Comparison of ENCODE assay signal across 22 cellular contexts in genomic region chr16:81837312-81837748, GRCh38. TPM values are rescaled to one million over a fixed set of nuclear protein-coding genes. Genes with fewer than 3 reads are reported as not detected.
DNase-seq lines count a peak whose midpoint lies in the region; ATAC-seq and TF ChIP-seq lines count a peak whose summit lies in the region.
"Had no signal": no experiment of that assay in that cellular context is flagged by ENCODE, and none has a peak within 500 bp of the region (broad histone marks: within the 10 kb centered on the region; RNA-seq: fewer than 3 reads in every experiment).

No MANE protein-coding gene starts in this region.

- peaks cover 0 to 5% (median 0%) of the 10 kb centered on the region in 7 donors for H3K27me3 ChIP-seq in heart right ventricle
- H3K27me3 ChIP-seq: breast epithelium, testis had no signal

- no peaks in the 10 kb centered on the region for H3K36me3 Mint-ChIP-seq in activated naive CD8-positive, alpha-beta T cell treated with anti-CD3 and anti-CD28 coated beads, Interleukin-2, amount 50 U/mL, for 24 hours (ENCODE audit: low read depth)
- H3K36me3 Mint-ChIP-seq in activated naive CD8-positive, alpha-beta T cell treated with anti-CD3 and anti-CD28 coated beads for 36 hours, result no peaks in the 10 kb centered on the region

- peak overlapping the region in 1 of 10 donors; percentile 44 for H3K27ac ChIP-seq in heart right ventricle
- H3K27ac ChIP-seq: breast epithelium, C4-2B, epithelial cell of prostate, testis had no signal

- H3K4me1 Mint-ChIP-seq in activated naive CD8-positive, alpha-beta T cell treated with anti-CD3 and anti-CD28 coated beads, Interleukin-2, amount 50 U/mL, for 24 hours, result peaks cover 47% of the 10 kb centered on the region
- peaks cover 1% of the 10 kb centered on the region for H3K4me1 Mint-ChIP-seq in activated naive CD8-positive, alpha-beta T cell treated with anti-CD3 and anti-CD28 coated beads for 36 hours
- H3K4me1 Mint-ChIP-seq: activated T-helper 17 cell treated with anti-CD3 and anti-CD28 coated beads, Interleukin-2, amount 50 U/mL, for 72 hours; neural crest cell had no signal

- WGBS in heart right ventricle, 2 donors, result 57 to 61% methylated on average over 9 of the region's 9 CpGs

- peaks cover 0 to 66% (median 0%) of the 10 kb centered on the region in 9 donors for H3K4me1 ChIP-seq in heart right ventricle
- H3K4me1 ChIP-seq: breast epithelium, testis had no signal

- H3K4me3 Mint-ChIP-seq in activated naive CD8-positive, alpha-beta T cell treated with anti-CD3 and anti-CD28 coated beads, Interleukin-2, amount 50 U/mL, for 24 hours, result no peak overlapping the region
- H3K4me3 Mint-ChIP-seq in activated naive CD8-positive, alpha-beta T cell treated with anti-CD3 and anti-CD28 coated beads for 36 hours, result no peak overlapping the region
- H3K4me3 Mint-ChIP-seq: activated T-helper 17 cell treated with anti-CD3 and anti-CD28 coated beads, Interleukin-2, amount 50 U/mL, for 72 hours; HFFc6; neural crest cell had no signal

- H3K27me3 Mint-ChIP-seq in activated naive CD8-positive, alpha-beta T cell treated with anti-CD3 and anti-CD28 coated beads, Interleukin-2, amount 50 U/mL, for 24 hours, result no peaks in the 10 kb centered on the region
- H3K27me3 Mint-ChIP-seq in activated naive CD8-positive, alpha-beta T cell treated with anti-CD3 and anti-CD28 coated beads for 36 hours, result peaks cover 1% of the 10 kb centered on the region

- H3K9me3 ChIP-seq in heart right ventricle, result no peaks in the 10 kb centered on the region
- H3K9me3 ChIP-seq: breast epithelium, testis had no signal

- in situ Hi-C loops in ACHN (cut with HindIII; ENCODE audit: low pct_ligation_motif_present, low pct_unique_long_range_greater_than_20kb, low sequenced_read_pairs), result no loop called here

- intact Hi-C loops in heart right ventricle (cut with DNase I), result no loop called here

- no peak overlapping the region for H3K4me3 ChIP-seq in heart right ventricle
- H3K4me3 ChIP-seq: breast epithelium, testis had no signal

- H3K27ac Mint-ChIP-seq in activated naive CD8-positive, alpha-beta T cell treated with anti-CD3 and anti-CD28 coated beads, Interleukin-2, amount 50 U/mL, for 24 hours, result peak overlapping the region; percentile 49
- no peak overlapping the region for H3K27ac Mint-ChIP-seq in activated naive CD8-positive, alpha-beta T cell treated with anti-CD3 and anti-CD28 coated beads for 36 hours
- H3K27ac Mint-ChIP-seq: activated T-helper 17 cell treated with anti-CD3 and anti-CD28 coated beads, Interleukin-2, amount 50 U/mL, for 72 hours; HFFc6 had no signal

- no peak for ATAC-seq in activated naive CD8-positive, alpha-beta T cell treated with anti-CD3 and anti-CD28 coated beads, Interleukin-2, amount 50 U/mL, for 24 hours
- ATAC-seq in heart right ventricle, result no peak
- ATAC-seq: activated T-helper 17 cell treated with anti-CD3 and anti-CD28 coated beads, Interleukin-2, amount 50 U/mL, for 72 hours; left cardiac atrium had no signal

- no peaks in the 10 kb centered on the region for H3K36me3 ChIP-seq in heart right ventricle
- H3K36me3 ChIP-seq: breast epithelium had no signal

- no peak for TF ChIP-seq CTCF in heart right ventricle (IDR thresholded peaks at IDR 0.05)

- H3K9me3 Mint-ChIP-seq in activated naive CD8-positive, alpha-beta T cell treated with anti-CD3 and anti-CD28 coated beads, Interleukin-2, amount 50 U/mL, for 24 hours, result no peaks in the 10 kb centered on the region
- H3K9me3 Mint-ChIP-seq in activated naive CD8-positive, alpha-beta T cell treated with anti-CD3 and anti-CD28 coated beads for 36 hours, result no peaks in the 10 kb centered on the region
- H3K9me3 Mint-ChIP-seq: activated T-helper 17 cell treated with anti-CD3 and anti-CD28 coated beads, Interleukin-2, amount 50 U/mL, for 72 hours; HFFc6; neural crest cell had no signal

- DNase-seq in activated naive CD8-positive, alpha-beta T cell treated with anti-CD3 and anti-CD28 coated beads, Interleukin-2, amount 50 U/mL, for 24 hours, result no peak
- no peak for DNase-seq in activated naive CD8-positive, alpha-beta T cell treated with anti-CD3 and anti-CD28 coated beads for 36 hours
- DNase-seq in Kasumi-1 (lab: John Stamatoyannopoulos, UW), result peak; percentile 65
- DNase-seq in UCSD-AML1 (lab: John Stamatoyannopoulos, UW; ENCODE audit: unreplicated experiment), result peak; percentile 60
- no peak for DNase-seq in SHP77 (lab: John Stamatoyannopoulos, UW)
- DNase-seq in NCI-H146 (lab: John Stamatoyannopoulos, UW), result no peak
- no peak for DNase-seq in heart right ventricle
- DNase-seq in ACHN, result no peak
- DNase-seq: activated CD4-positive, CD25-positive, alpha-beta regulatory T cell; dermis blood vessel endothelial cell; HFFc6; left cardiac atrium; NCI-H187; NCI-H446; NK-92 treated with Interleukin-12 subunit alpha and Interleukin-12 subunit beta, amount 100 ng/mL, for 24 hours; SHP77 treated with DMSO at 0.1 percent for 48 hours; testis had no signal

RNA-seq across cellular contexts. Expression of gene PLCG2, which starts 58.2 kb away (rescaled TPM):
- total RNA-seq in activated naive CD8-positive, alpha-beta T cell treated with anti-CD3 and anti-CD28 coated beads for 36 hours, result 1 to 10 TPM; 7.7 to 8.1 TPM
- 10 to 100 TPM in 2 of 10 donors, 1 to 10 TPM in 8; 4.1 to 18.2 (median 6.9) TPM for total RNA-seq in heart right ventricle
- 1 to 10 TPM; 2.4 to 5.6 TPM for polyA plus RNA-seq in heart right ventricle

Comparison
In these comparisons a context has a peak if more than half of its experiments do, and no peak if none do; other contexts are left out.
1. DNase-seq: peak in Kasumi-1 (2 of 2) and UCSD-AML1 (single experiment); none in activated naive CD8-positive, alpha-beta T cell treated with anti-CD3 and anti-CD28 coated beads, Interleukin-2, amount 50 U/mL, for 24 hours (single experiment), activated naive CD8-positive, alpha-beta T cell treated with anti-CD3 and anti-CD28 coated beads for 36 hours (single experiment), SHP77 (0 of 2), NCI-H146 (single experiment), heart right ventricle (0 of 2) and ACHN (single experiment).